In genomic region chr3:33437556-33438283, GRCh38 we compare ENCODE assay signal across 8 cellular contexts. TPM values are rescaled to one million over a fixed set of nuclear protein-coding genes. Genes with fewer than 3 reads are reported as not detected.
DNase-seq lines count a peak whose midpoint lies in the region; ATAC-seq, FAIRE-seq and TF ChIP-seq lines count a peak whose summit lies in the region.

No MANE protein-coding gene starts in this region.

- intact Hi-C loops in HepG2 (cut with micrococcal nuclease; ENCODE audit: unreplicated experiment) = loop anchor here (5.0 kb wide), 1 partner anchor 280 kb away; the partner anchor contains the start of gene CLASP2

- POLR2A ChIA-PET in AG04449 (lab: Yijun Ruan, JAX) = interaction anchor here (0.6 kb wide), 1 partner anchor 275 kb away, joined by 3 read pairs; no protein-coding TSS in a partner anchor
- POLR2A ChIA-PET in HepG2 (lab: Yijun Ruan, JAX) = interaction anchor here (4.5 kb wide), 1 partner anchor 8 kb away, joined by 35 read pairs; no protein-coding TSS in a partner anchor

- no peak for TF ChIP-seq POLR2A in HepG2 (IDR thresholded peaks at IDR 0.05; ENCODE audit: insufficient read depth in 1 of 2, low read depth in 2 of 2, low read length in 2 of 2)

- peak overlapping the region; percentile 94 for H3K27ac Mint-ChIP-seq in astrocyte (ENCODE audit: unreplicated experiment)

- FAIRE-seq in astrocyte (lab: Jason Lieb, UNC) (no peak), HepG2 (lab: Jason Lieb, UNC) (no peak), urothelium cell line (lab: Jason Lieb, UNC) (no peak)

- BruUV-seq in HepG2 (replicated peaks; lab: Mats Ljungman, UMichigan) = no TSS peak

- peak overlapping the region; percentile 86 for H3K9ac ChIP-seq in astrocyte (ENCODE audit: low read length)
- peak overlapping the region; percentile 93 for H3K9ac ChIP-seq in HepG2 (ENCODE audit: insufficient read depth, low read depth, low read length)

- 1% methylated on average over 3 of the region's 3 CpGs for WGBS in HepG2 (ENCODE audit: low lambda C conversion rate)

- H3K27me3 Mint-ChIP-seq in astrocyte (ENCODE audit: low read depth, unreplicated experiment) = no peaks in the 10 kb centered on the region

- H3K4me3 Mint-ChIP-seq in astrocyte (ENCODE audit: unreplicated experiment) = peak overlapping the region; percentile 97

- in situ Hi-C loops in HepG2 (cut with HindIII; ENCODE audit: extremely low pct_ligation_motif_present, low pct_unique_long_range_greater_than_20kb) = no loop called here

- H4K20me1 ChIP-seq in astrocyte (ENCODE audit: insufficient read depth, low read length) = peaks cover 69% of the 10 kb centered on the region
- H4K20me1 ChIP-seq in HepG2 (ENCODE audit: insufficient read depth, low read length) = peaks cover 34% of the 10 kb centered on the region

- no peak for TF ChIP-seq RAD21 in HepG2 (CRISPR knock-in tag; IDR thresholded peaks at IDR 0.05)

- no peaks in the 10 kb centered on the region for H3K9me3 Mint-ChIP-seq in astrocyte (ENCODE audit: unreplicated experiment)

- CTCF ChIA-PET in AG04449 (lab: Yijun Ruan, JAX) = interaction anchor here (1.1 to 3.9 kb wide), 4 partner anchors 9 to 65 kb away, joined by 3 to 18 read pairs (median 8); no protein-coding TSS in a partner anchor
- CTCF ChIA-PET in HepG2 (lab: Yijun Ruan, JAX; ENCODE audit: low intra/inter-chr PET ratio, low total read pairs) = no interaction called here

- H3K27ac ChIP-seq in HL-60 (replicated peaks) (peak overlapping the region; percentile 20; the same call in 1 of the 2 replicates), astrocyte (ENCODE audit: low read depth, low read length) (peak overlapping the region; percentile 81), HepG2 (ENCODE audit: extremely low read length, insufficient read depth, low read length) (peak overlapping the region; percentile 97)

- H3K79me2 ChIP-seq in astrocyte (ENCODE audit: insufficient read depth, low read length) (peaks cover 72% of the 10 kb centered on the region), HepG2 (ENCODE audit: insufficient read depth, low read length) (peaks cover 68% of the 10 kb centered on the region)

- DNase-seq in AG04449 (ENCODE audit: low read depth, low spot score) = no peak
- no peak for DNase-seq in HL-60 (ENCODE audit: low read depth in 1 of 2, low spot score in 1 of 2)
- DNase-seq in astrocyte (ENCODE audit: low read depth) = peak; percentile 67
- peak; percentile 25 for DNase-seq in HepG2 (ENCODE audit: low spot score)
- peak; percentile 29 for DNase-seq in urothelium cell line (ENCODE audit: low spot score)
- no peak for DNase-seq in NK-92 (lab: John Stamatoyannopoulos, UW; ENCODE audit: unreplicated experiment)

- H3K36me3 ChIP-seq in astrocyte (ENCODE audit: insufficient read depth, low read length) (no peaks in the 10 kb centered on the region), HepG2 (replicated peaks in 1 of 2; ENCODE audit: control insufficient read depth in 1 of 2, insufficient read depth in 2 of 2, low read length in 2 of 2) (no peaks in the 10 kb centered on the region)

- peak overlapping the region; percentile 88 for H3K4me3 ChIP-seq in AG04449 (ENCODE audit: low read depth, low read length)
- H3K4me3 ChIP-seq in HL-60 (replicated peaks; ENCODE audit: insufficient read depth, low read length) = peak overlapping the region; percentile 88
- H3K4me3 ChIP-seq in astrocyte (ENCODE audit: insufficient read depth, low read depth, low read length) = peak overlapping the region; percentile 85
- H3K4me3 ChIP-seq in HepG2 (replicated peaks in 1 of 3; ENCODE audit: insufficient read depth in 1 of 3, low read depth in 2 of 3, low read length in 3 of 3) = peak overlapping the region; percentile 95 to 99 (median 95)

- TF ChIP-seq CTCF in AG04449 (IDR thresholded peaks at IDR 0.05; ENCODE audit: insufficient read depth, low read length, missing control alignments) (no peak), HL-60 (IDR thresholded peaks at IDR 0.05; ENCODE audit: insufficient read depth, low read length) (no peak), astrocyte (IDR thresholded peaks at IDR 0.05; ENCODE audit: insufficient read depth, low read depth, low read length) (no peak), HepG2 (CRISPR knock-in tag; IDR thresholded peaks at IDR 0.05) (no peak)

- H3K4me1 Mint-ChIP-seq in astrocyte (ENCODE audit: low read depth, unreplicated experiment) = peaks cover 23% of the 10 kb centered on the region

- TF ChIP-seq EP300 in HepG2 (IDR thresholded peaks at IDR 0.05; ENCODE audit: low read depth in 2 of 2, low read length in 2 of 2) (no peak), HepG2 (CRISPR knock-in tag; IDR thresholded peaks at IDR 0.05; ENCODE audit: borderline replicate concordance) (no peak)

- H3K9me3 ChIP-seq in astrocyte (ENCODE audit: insufficient read depth, low read depth, low read length) (no peaks in the 10 kb centered on the region), HepG2 (ENCODE audit: low read length) (no peaks in the 10 kb centered on the region)

- H2AFZ ChIP-seq in astrocyte (ENCODE audit: low read depth, low read length) (no peak overlapping the region), HepG2 (ENCODE audit: low read length) (no peak overlapping the region)

- H3K36me3 Mint-ChIP-seq in astrocyte (ENCODE audit: low read depth, unreplicated experiment) = no peaks in the 10 kb centered on the region

- no peaks in the 10 kb centered on the region for H3K27me3 ChIP-seq in HL-60 (ENCODE audit: insufficient read depth, poor library complexity, severe bottlenecking)
- H3K27me3 ChIP-seq in astrocyte (ENCODE audit: insufficient read depth, low read length) = no peaks in the 10 kb centered on the region
- H3K27me3 ChIP-seq in HepG2 (ENCODE audit: control insufficient read depth in 1 of 2, insufficient read depth in 2 of 2, low read length in 2 of 2) = no peaks in the 10 kb centered on the region

- H3K4me2 ChIP-seq in astrocyte (ENCODE audit: low read length) = peak overlapping the region; percentile 86
- H3K4me2 ChIP-seq in HepG2 (ENCODE audit: low read depth, low read length) = peak overlapping the region; percentile 75

- H3K4me1 ChIP-seq in astrocyte (ENCODE audit: insufficient read depth, low read length) = peaks cover 14% of the 10 kb centered on the region
- H3K4me1 ChIP-seq in HepG2 (ENCODE audit: insufficient read depth, low read length) = peaks cover 59% of the 10 kb centered on the region

- ATAC-seq in HepG2 (no peak), GM19397 (IDR thresholded peaks at IDR 0.05; ENCODE audit: unreplicated experiment) (no peak), HG03571 (IDR thresholded peaks at IDR 0.05; ENCODE audit: unreplicated experiment) (no peak)

TF ChIP-seq in HepG2, 621 proteins besides CTCF, POLR2A, EP300 and RAD21:
- no peak for TF ChIP-seq ZBTB26 (CRISPR knock-in tag; IDR thresholded peaks at IDR 0.05; ENCODE audit: borderline replicate concordance)
- 0 out of 2 replicates have a peak, but pooled peaks have one; percentile 2 for TF ChIP-seq KMT2B (CRISPR knock-in tag; IDR thresholded peaks at IDR 0.05)
- TF ChIP-seq ARNTL (CRISPR knock-in tag; IDR thresholded peaks at IDR 0.05) = 0 out of 2 replicates have a peak, but pooled peaks have one; percentile 15
- no peak for TF ChIP-seq ZNF253 (CRISPR knock-in tag; IDR thresholded peaks at IDR 0.05; ENCODE audit: borderline replicate concordance)
- no peak for TF ChIP-seq ZC3H4 (CRISPR knock-in tag; IDR thresholded peaks at IDR 0.05; ENCODE audit: borderline replicate concordance)
- TF ChIP-seq ISX (CRISPR knock-in tag; conservative IDR thresholded peaks at IDR 0.05) = no peak
TF ChIP-seq in HepG2: peak in this region for 2.

RNA-seq across cellular contexts. Expression of gene UBP1, which starts 2.5 kb away (rescaled TPM):
- total RNA-seq in astrocyte (65.5 and 79.3 TPM in 2 replicates), HepG2 (2016; rRNA removed; fragmentation: Illumina TruSeq; extraction: Trizol) (48.3 and 56.7 TPM in 2 replicates)
- 35.3 and 36.1 TPM in 2 replicates for total RNA-seq in HepG2 (2016; cell fraction: cytosol; rRNA removed; fragmentation: Illumina TruSeq; extraction: Trizol; ENCODE audit: low read depth)
- total RNA-seq in HepG2 (2016; cell fraction: insoluble cytoplasmic fraction; rRNA removed; fragmentation: Illumina TruSeq; extraction: Trizol) = 49.2 and 49.4 TPM in 2 replicates
- total RNA-seq in HepG2 (2016; cell fraction: membrane; rRNA removed; fragmentation: Illumina TruSeq; extraction: Trizol) = 55.1 and 56.2 TPM in 2 replicates
- 67.4 and 77.3 TPM in 2 replicates for total RNA-seq in HepG2 (2016; cell fraction: nucleus; rRNA removed; fragmentation: Illumina TruSeq; extraction: Trizol)
- polyA plus RNA-seq in HepG2 (2011; rRNA removed) = 71.0 and 79.9 TPM in 2 replicates
- polyA plus RNA-seq in HepG2 (2011; cell fraction: cytosol; rRNA removed) = 25.7 and 36.4 TPM in 2 replicates
- polyA plus RNA-seq in HepG2 (2011; cell fraction: nucleus; rRNA removed) = 113 and 124 TPM in 2 replicates
- 41.9 and 51.9 TPM in 2 replicates for polyA plus RNA-seq in HepG2 (2012)
- 10.7 and 11.9 TPM in 2 replicates for polyA plus RNA-seq in HepG2 (2016; cell fraction: cytosol; fragmentation: Illumina TruSeq; extraction: Trizol; ENCODE audit: low read depth)
- 87.2 and 101 TPM in 2 replicates for polyA plus RNA-seq in HepG2 (2016; cell fraction: insoluble cytoplasmic fraction; fragmentation: Illumina TruSeq; extraction: Trizol; ENCODE audit: low read depth)
- 50.8 and 53.0 TPM in 2 replicates for polyA plus RNA-seq in HepG2 (2016; cell fraction: membrane; fragmentation: Illumina TruSeq; extraction: Trizol; ENCODE audit: low read depth)
- 138 and 140 TPM in 2 replicates for polyA plus RNA-seq in HepG2 (2016; cell fraction: nucleus; fragmentation: Illumina TruSeq; extraction: Trizol; ENCODE audit: insufficient read depth, low read depth)
- polyA minus RNA-seq in HepG2 (2011; rRNA and poly(A)+ RNA removed; ENCODE audit: low replicate concordance) = 50.1 and 65.5 TPM in 2 replicates
- 33.4 and 39.2 TPM in 2 replicates for polyA minus RNA-seq in HepG2 (2011; cell fraction: cytosol; rRNA and poly(A)+ RNA removed)
- 129 and 147 TPM in 2 replicates for polyA minus RNA-seq in HepG2 (2011; cell fraction: nucleus; rRNA and poly(A)+ RNA removed)

Comparison
In these comparisons a context has a peak if more than half of its experiments do, and no peak if none do; other contexts are left out.
1. DNase-seq: peak in astrocyte (single experiment), HepG2 (single experiment) and urothelium cell line (single experiment); none in AG04449 (single experiment), HL-60 (0 of 2) and NK-92 (single experiment).
2. H3K27ac ChIP-seq: peak in every context shown above with its lines; median percentile 97 in HepG2; 81 in astrocyte; 20 in HL-60.
3. Peak in every context shown above with its lines, with median percentiles within 50 percentile points of each other: H3K4me3 ChIP-seq.